In genomic region chr10:4587466-4587865, GRCh38 we compare ENCODE assay signal across 21 cellular contexts.
DNase-seq lines count a peak whose midpoint lies in the region; ATAC-seq and TF ChIP-seq lines count a peak whose summit lies in the region.
"Had no signal": no experiment of that assay in that cellular context is flagged by ENCODE, and none has a peak within 500 bp of the region (broad histone marks: within the 10 kb centered on the region; RNA-seq: fewer than 3 reads in every experiment).

No MANE protein-coding gene starts in this region.

- TF ChIP-seq CTCF in IMR-90 (conservative IDR thresholded peaks at IDR 0.05; ENCODE audit: low read depth, low read length) (no peak), esophagus muscularis mucosa (IDR thresholded peaks at IDR 0.05) (no peak), CD14-positive monocyte (IDR thresholded peaks at IDR 0.05) (no peak)

- H3K14ac ChIP-seq in IMR-90 (replicated peaks; ENCODE audit: low read depth, low read length) (no peak overlapping the region), mesenchymal stem cell (ENCODE audit: low read length in 2 of 2) (no peak overlapping the region)

- no peaks in the 10 kb centered on the region for H3K4me1 Mint-ChIP-seq in CD14-positive monocyte

- H3K79me1 ChIP-seq in IMR-90 (ENCODE audit: low read depth in 1 of 2, low read length in 2 of 2) = no peaks in the 10 kb centered on the region
- H3K79me1 ChIP-seq in mesenchymal stem cell (replicated peaks; ENCODE audit: low read length, poor library complexity, severe bottlenecking) = no peaks in the 10 kb centered on the region

- H3K9me3 ChIP-seq in IMR-90 (ENCODE audit: control insufficient read depth, insufficient read depth, low read length) = no peaks in the 10 kb centered on the region
- peaks cover 0 to 3% (median 0%) of the 10 kb centered on the region in 4 donors for H3K9me3 ChIP-seq in esophagus muscularis mucosa
- no peaks in the 10 kb centered on the region for H3K9me3 ChIP-seq in mesenchymal stem cell (ENCODE audit: control insufficient read depth, low read length)
- H3K9me3 ChIP-seq in effector memory CD4-positive, alpha-beta T cell (ENCODE audit: control insufficient read depth, low read length) = no peaks in the 10 kb centered on the region
- H3K9me3 ChIP-seq: A549 had no signal

- H2BK5ac ChIP-seq in IMR-90 (ENCODE audit: low read depth, low read length, poor library complexity, severe bottlenecking) (no peak overlapping the region), mesenchymal stem cell (ENCODE audit: low read depth, low read length, poor library complexity, severe bottlenecking) (no peak overlapping the region)

- H3K18ac ChIP-seq in IMR-90 (ENCODE audit: low read depth, low read length) (no peak overlapping the region), mesenchymal stem cell (ENCODE audit: low read depth in 1 of 2, low read length in 2 of 2) (no peak overlapping the region)

- H3K36me3 ChIP-seq in IMR-90 (ENCODE audit: control insufficient read depth, insufficient read depth, low read length) (no peaks in the 10 kb centered on the region), esophagus muscularis mucosa (no peaks in the 10 kb centered on the region), mesenchymal stem cell (ENCODE audit: control insufficient read depth in 1 of 2, insufficient read depth in 2 of 2, low read depth in 1 of 2, low read length in 2 of 2) (no peaks in the 10 kb centered on the region)
- no peaks in the 10 kb centered on the region for H3K36me3 ChIP-seq in effector memory CD4-positive, alpha-beta T cell (ENCODE audit: control insufficient read depth, insufficient read depth, low read length)

- H4K91ac ChIP-seq in IMR-90 (ENCODE audit: insufficient read depth, low read depth, low read length) (no peak overlapping the region), mesenchymal stem cell (ENCODE audit: low read length) (no peak overlapping the region)

- no peak overlapping the region for H2AK5ac ChIP-seq in IMR-90 (ENCODE audit: low read depth, low read length)
- peak overlapping the region; percentile 11 for H2AK5ac ChIP-seq in mesenchymal stem cell (ENCODE audit: low read length, severe bottlenecking)

- H2AFZ ChIP-seq in IMR-90 (replicated peaks; ENCODE audit: low read length, poor library complexity) (peak overlapping the region; percentile 33), mesenchymal stem cell (ENCODE audit: low read depth, low read length) (no peak overlapping the region)

- no peak for TF ChIP-seq EP300 in esophagus muscularis mucosa (IDR thresholded peaks at IDR 0.05)

- dilution Hi-C loops in IMR-90 (cut with HindIII; ENCODE audit: low sequenced_read_pairs, unreplicated experiment) = no loop called here

- intact Hi-C loops in IMR-90 (cut with micrococcal nuclease) = no loop called here
- intact Hi-C loops in esophagus muscularis mucosa (cut with DNase I) = no loop called here
- intact Hi-C loops in CD14-positive monocyte (cut with micrococcal nuclease) = no loop called here

- CTCF ChIA-PET in IMR-90 (lab: Yijun Ruan, JAX) = no interaction called here

- H3K27me3 ChIP-seq in IMR-90 (ENCODE audit: control insufficient read depth, insufficient read depth, low read length) = no peaks in the 10 kb centered on the region
- no peaks in the 10 kb centered on the region for H3K27me3 ChIP-seq in esophagus muscularis mucosa
- H3K27me3 ChIP-seq in mesenchymal stem cell (ENCODE audit: control insufficient read depth in 1 of 2, insufficient read depth in 1 of 2, low read length in 2 of 2) = no peaks in the 10 kb centered on the region
- H3K27me3 ChIP-seq in effector memory CD4-positive, alpha-beta T cell (replicated peaks; ENCODE audit: control insufficient read depth, insufficient read depth, low read length, poor library complexity, severe bottlenecking) = no peaks in the 10 kb centered on the region

- no peak for ATAC-seq in IMR-90 (ENCODE audit: low read depth)
- ATAC-seq: A549, HCT116, HepG2 had no signal

- H3K9me1 ChIP-seq in IMR-90 (ENCODE audit: insufficient read depth, low read length) = 0 out of 2 replicates have a peak, but pooled peaks cover 4% of the 10 kb centered on the region

- H4K20me1 ChIP-seq in IMR-90 (ENCODE audit: insufficient read depth, low read length) = no peaks in the 10 kb centered on the region

- H3K27ac Mint-ChIP-seq in CD14-positive monocyte = no peak overlapping the region
- H3K27ac Mint-ChIP-seq: CD4-positive, alpha-beta memory T cell; HFFc6 had no signal

- H3K27ac ChIP-seq in IMR-90 (ENCODE audit: insufficient read depth, low read length) (no peak overlapping the region), esophagus muscularis mucosa (replicated peaks in 1 of 4) (peak overlapping the region; percentile 28 to 63 (median 51)), mesenchymal stem cell (ENCODE audit: low read length, poor library complexity, severe bottlenecking) (no peak overlapping the region)
- no peak overlapping the region for H3K27ac ChIP-seq in effector memory CD4-positive, alpha-beta T cell (ENCODE audit: insufficient read depth, low read length, poor library complexity, severe bottlenecking)
- H3K27ac ChIP-seq: 22Rv1, A549, C4-2B had no signal

- in situ Hi-C loops in IMR-90 (cut with MboI; ENCODE audit: low sequenced_read_pairs) = no loop called here

- WGBS in IMR-90 (ENCODE audit: extremely low coverage in 2 of 2, insufficient read length in 1 of 2), 2 experiments = no CpG with 5 or more reads among the region's 1 CpG
- WGBS in esophagus muscularis mucosa = 100% methylated on average over 1 of the region's 1 CpG
- 73% methylated on average over 1 of the region's 1 CpG for WGBS in mesenchymal stem cell

- DNase-seq in IMR-90 = no peak
- no peak for DNase-seq in esophagus muscularis mucosa (ENCODE audit: extremely low spot score)
- DNase-seq in mesenchymal stem cell = no peak
- peak; percentile 16 for DNase-seq in renal cortical epithelial cell (ENCODE audit: low read depth)
- DNase-seq in NCI-H510A treated with DMSO at 0.1 percent for 48 hours (lab: John Stamatoyannopoulos, UW) = no peak
- no peak for DNase-seq in NK-92 (lab: John Stamatoyannopoulos, UW; ENCODE audit: unreplicated experiment)
- no peak for DNase-seq in CD14-positive monocyte (ENCODE audit: low spot score)
- DNase-seq in effector memory CD4-positive, alpha-beta T cell = no peak
- DNase-seq: AML-193; CD4-positive, alpha-beta memory T cell; DMS153; DMS79; GDM1; GOT3; H7; HFFc6 had no signal

- H2BK15ac ChIP-seq in IMR-90 (ENCODE audit: low read depth, low read length) (no peak overlapping the region), mesenchymal stem cell (ENCODE audit: low read depth, poor library complexity, severe bottlenecking) (no peak overlapping the region)

- no peaks in the 10 kb centered on the region for H3K27me3 Mint-ChIP-seq in CD14-positive monocyte (ENCODE audit: low read depth in 3 of 3)
- H3K27me3 Mint-ChIP-seq: CD4-positive, alpha-beta memory T cell had no signal

- H3K4ac ChIP-seq in IMR-90 (ENCODE audit: low read depth, low read length) (peak overlapping the region; percentile 4; the same call in 1 of the 2 replicates), mesenchymal stem cell (ENCODE audit: low read depth in 1 of 2, low read length in 2 of 2) (no peak overlapping the region)

- H3K9ac ChIP-seq in IMR-90 (ENCODE audit: low read depth, low read length) (no peak overlapping the region), mesenchymal stem cell (ENCODE audit: low read length) (no peak overlapping the region)

- H3K4me1 ChIP-seq in IMR-90 (ENCODE audit: control insufficient read depth, insufficient read depth, low read length) (no peaks in the 10 kb centered on the region), esophagus muscularis mucosa (peaks cover 0 to 26% (median 16%) of the 10 kb centered on the region in 4 donors), mesenchymal stem cell (ENCODE audit: control insufficient read depth, insufficient read depth, low read depth, low read length) (peaks cover 3% of the 10 kb centered on the region)
- no peaks in the 10 kb centered on the region for H3K4me1 ChIP-seq in effector memory CD4-positive, alpha-beta T cell (ENCODE audit: control insufficient read depth, insufficient read depth, low read length, poor library complexity, severe bottlenecking)
- H3K4me1 ChIP-seq: A549 had no signal

- no peak for TF ChIP-seq RAD21 in IMR-90 (IDR thresholded peaks at IDR 0.05; ENCODE audit: low read length)

- no peak overlapping the region for H3K4me3 Mint-ChIP-seq in CD14-positive monocyte
- H3K4me3 Mint-ChIP-seq: CD4-positive, alpha-beta memory T cell; HFFc6 had no signal

- H3K23ac ChIP-seq in IMR-90 (ENCODE audit: low read depth, low read length) = no peak overlapping the region
- H3K23ac ChIP-seq in mesenchymal stem cell (ENCODE audit: low read length in 2 of 2) = no peak overlapping the region

- peaks cover 0 to 7% (median 0%) of the 10 kb centered on the region in 7 donors for H3K9me3 Mint-ChIP-seq in CD14-positive monocyte
- H3K9me3 Mint-ChIP-seq: CD4-positive, alpha-beta memory T cell; HFFc6 had no signal

- TF ChIP-seq POLR2A in IMR-90 (IDR thresholded peaks at IDR 0.05; ENCODE audit: low read depth, low read length) = no peak
- no peak for TF ChIP-seq POLR2A in esophagus muscularis mucosa (IDR thresholded peaks at IDR 0.05; ENCODE audit: low read depth)

- H4K8ac ChIP-seq in IMR-90 (ENCODE audit: low read depth in 2 of 2, low read length in 2 of 2) = no peak overlapping the region
- no peak overlapping the region for H4K8ac ChIP-seq in mesenchymal stem cell (ENCODE audit: low read length)

- no peak overlapping the region for H3K4me2 ChIP-seq in IMR-90 (ENCODE audit: low read depth, low read length)
- no peak overlapping the region for H3K4me2 ChIP-seq in mesenchymal stem cell (ENCODE audit: low read length, poor library complexity, severe bottlenecking)
- H3K4me2 ChIP-seq: A549 had no signal

- no peak overlapping the region for H3K56ac ChIP-seq in IMR-90 (ENCODE audit: extremely low read depth, insufficient read depth, low read length)

- no peak overlapping the region for H2AK9ac ChIP-seq in IMR-90 (replicated peaks; ENCODE audit: low read depth, low read length, poor library complexity)

- no TSS peak for BruUV-seq in IMR-90 (replicated peaks; lab: Mats Ljungman, UMichigan)

- H2BK120ac ChIP-seq in IMR-90 (ENCODE audit: low read depth, low read length) (no peak overlapping the region), mesenchymal stem cell (ENCODE audit: low read depth, low read length) (peak overlapping the region; percentile 34)

- no peak overlapping the region for H4K5ac ChIP-seq in IMR-90 (ENCODE audit: low read depth, low read length)

- POLR2A ChIA-PET in IMR-90 (lab: Charles Lee; ENCODE audit: unreplicated experiment) = no interaction called here

- H3K4me3 ChIP-seq in IMR-90 (ENCODE audit: insufficient read depth, low read depth, low read length) (no peak overlapping the region), esophagus muscularis mucosa (no peak overlapping the region), mesenchymal stem cell (ENCODE audit: insufficient read depth in 1 of 2, low read depth in 1 of 2, low read length in 2 of 2) (no peak overlapping the region)
- no peak overlapping the region for H3K4me3 ChIP-seq in effector memory CD4-positive, alpha-beta T cell (ENCODE audit: insufficient read depth, low read depth, low read length, poor library complexity, severe bottlenecking)
- H3K4me3 ChIP-seq: A549 had no signal

- peak overlapping the region; percentile 44; the same call in 1 of the 2 replicates for H2BK20ac ChIP-seq in IMR-90 (ENCODE audit: low read depth, low read length)

- H3K36me3 Mint-ChIP-seq in CD14-positive monocyte = no peaks in the 10 kb centered on the region
- H3K36me3 Mint-ChIP-seq: CD4-positive, alpha-beta memory T cell had no signal

- no peak overlapping the region for H2BK12ac ChIP-seq in mesenchymal stem cell (ENCODE audit: low read length in 2 of 2)

Comparison
In these comparisons a context has a peak if more than half of its experiments do, and no peak if none do; other contexts are left out.
1. H3K27ac ChIP-seq: peak in esophagus muscularis mucosa (4 of 4); none in IMR-90 (single experiment), mesenchymal stem cell (single experiment) and effector memory CD4-positive, alpha-beta T cell (single experiment).